ENCODE assay signal across 9 cellular contexts in genomic region chr2:218387369-218388194, GRCh38. TPM values are rescaled to one million over a fixed set of nuclear protein-coding genes. Genes with fewer than 3 reads are reported as not detected.
DNase-seq lines count a peak whose midpoint lies in the region; ATAC-seq lines count a peak whose summit lies in the region.
"Had no signal": no experiment of that assay in that cellular context is flagged by ENCODE, and none has a peak within 500 bp of the region (broad histone marks: within the 10 kb centered on the region; RNA-seq: fewer than 3 reads in every experiment).

No MANE protein-coding gene starts in this region.

- peaks cover 4 to 7% (median 6%) of the 10 kb centered on the region in 7 donors for H3K4me1 Mint-ChIP-seq in naive thymus-derived CD4-positive, alpha-beta T cell

- H3K27ac Mint-ChIP-seq in naive thymus-derived CD4-positive, alpha-beta T cell, result peak overlapping the region in 6 of 9 donors; percentile 31 to 95 (median 68)
- H3K27ac Mint-ChIP-seq: T-helper 1 cell treated with Interleukin-12 subunit alpha and Interleukin-12 subunit beta and Interleukin-4 antibody, amounts not matched to agents 30 μg/mL and 1 μg/mL, for 36 hours had no signal

- H3K36me3 Mint-ChIP-seq in naive thymus-derived CD4-positive, alpha-beta T cell, result no peaks in the 10 kb centered on the region

- WGBS in esophagus, 2 donors, result 22 to 26% methylated on average over 33 to 38 of the region's 38 CpGs

- no peak for DNase-seq in activated CD4-positive, CD25-positive, alpha-beta regulatory T cell treated with anti-CD3 and anti-CD28 coated beads, Interleukin-2, amount 50 U/mL, for 72 hours
- peak; percentile 54 for DNase-seq in RPMI7951 (ENCODE audit: low read depth)
- peak in 6 of 9 donors; percentile 37 to 70 (median 56) for DNase-seq in naive thymus-derived CD4-positive, alpha-beta T cell
- no peak for DNase-seq in activated effector memory CD4-positive, alpha-beta T cell treated with anti-CD3 and anti-CD28 coated beads, Interleukin-2, amount 50 U/mL, for 16 hours
- no peak for DNase-seq in effector CD8-positive, alpha-beta T cell (lab: John Stamatoyannopoulos, UW)

- H3K9me3 Mint-ChIP-seq in naive thymus-derived CD4-positive, alpha-beta T cell, result no peaks in the 10 kb centered on the region
- H3K9me3 Mint-ChIP-seq: T-helper 1 cell treated with Interleukin-12 subunit alpha and Interleukin-12 subunit beta and Interleukin-4 antibody, amounts not matched to agents 30 μg/mL and 1 μg/mL, for 36 hours had no signal

- peak; percentile 44 to 52 for ATAC-seq in activated CD4-positive, CD25-positive, alpha-beta regulatory T cell treated with anti-CD3 and anti-CD28 coated beads, Interleukin-2, amount 50 U/mL, for 24 hours
- ATAC-seq in naive thymus-derived CD4-positive, alpha-beta T cell, result peak; percentile 61
- no peak for ATAC-seq in GM18519 (IDR thresholded peaks at IDR 0.05; ENCODE audit: low FRiP score, unreplicated experiment)

- H3K27me3 Mint-ChIP-seq in naive thymus-derived CD4-positive, alpha-beta T cell, result peaks cover 0 to 12% (median 0%) of the 10 kb centered on the region in 5 donors

- intact Hi-C loops in naive thymus-derived CD4-positive, alpha-beta T cell (cut with micrococcal nuclease), result no loop called here

- POLR2A ChIA-PET in naive thymus-derived CD4-positive, alpha-beta T cell (lab: Charles Lee), result interaction anchor here (1.3 kb wide), 1 partner anchor 17 kb away, joined by 3 read pairs; no protein-coding TSS in a partner anchor

- no peaks in the 10 kb centered on the region for H3K9me3 ChIP-seq in esophagus (ENCODE audit: control insufficient read depth in 2 of 2, insufficient read depth in 1 of 2, low read depth in 1 of 2, low read length in 1 of 2)
- no peaks in the 10 kb centered on the region for H3K9me3 ChIP-seq in naive thymus-derived CD4-positive, alpha-beta T cell (ENCODE audit: control insufficient read depth in 2 of 3, low read length in 3 of 3)

- H3K27me3 ChIP-seq in esophagus (ENCODE audit: control insufficient read depth in 1 of 2, insufficient read depth in 2 of 2, low read length in 2 of 2), result no peaks in the 10 kb centered on the region
- H3K27me3 ChIP-seq in naive thymus-derived CD4-positive, alpha-beta T cell (ENCODE audit: control insufficient read depth in 2 of 2, insufficient read depth in 2 of 2, low read length in 2 of 2), result no peaks in the 10 kb centered on the region

- no peaks in the 10 kb centered on the region for H3K36me3 ChIP-seq in esophagus (ENCODE audit: control insufficient read depth in 2 of 2, insufficient read depth in 2 of 2, low read length in 1 of 2)
- H3K36me3 ChIP-seq in naive thymus-derived CD4-positive, alpha-beta T cell (ENCODE audit: control insufficient read depth in 2 of 3, insufficient read depth in 3 of 3, low read length in 3 of 3), result no peaks in the 10 kb centered on the region

- peak overlapping the region; percentile 11 to 24 for H3K27ac ChIP-seq in esophagus (ENCODE audit: low read depth in 2 of 2, low read length in 1 of 2)
- no peak overlapping the region for H3K27ac ChIP-seq in naive thymus-derived CD4-positive, alpha-beta T cell (ENCODE audit: low read depth, low read length)

- H3K4me3 ChIP-seq in esophagus (ENCODE audit: low read depth in 1 of 2, low read length in 2 of 2), result peak overlapping the region; percentile 2 to 21
- no peak overlapping the region for H3K4me3 ChIP-seq in naive thymus-derived CD4-positive, alpha-beta T cell (ENCODE audit: low read length)

- peaks cover 0 to 10% of the 10 kb centered on the region in 2 donors for H3K4me1 ChIP-seq in esophagus (ENCODE audit: control insufficient read depth in 2 of 2, insufficient read depth in 2 of 2, low read length in 1 of 2)
- no peaks in the 10 kb centered on the region for H3K4me1 ChIP-seq in naive thymus-derived CD4-positive, alpha-beta T cell (ENCODE audit: control insufficient read depth in 2 of 2, insufficient read depth in 2 of 2, low read length in 2 of 2)

- CTCF ChIA-PET in naive thymus-derived CD4-positive, alpha-beta T cell (lab: Charles Lee), result interaction anchor here (0.6 to 1.0 kb wide), 2 partner anchors 28 to 31 kb away, joined by 3 to 5 read pairs; partner anchors contain the start of gene CATIP

- H3K4me3 Mint-ChIP-seq in naive thymus-derived CD4-positive, alpha-beta T cell, result peak overlapping the region; percentile 32 to 72 (median 64)
- H3K4me3 Mint-ChIP-seq: T-helper 1 cell treated with Interleukin-12 subunit alpha and Interleukin-12 subunit beta and Interleukin-4 antibody, amounts not matched to agents 30 μg/mL and 1 μg/mL, for 36 hours had no signal

RNA-seq across cellular contexts. Expression of gene SLC11A1, which starts 5.5 kb away (rescaled TPM):
- under 0.01 and 0.10 TPM in 2 replicates for total RNA-seq in RPMI7951 (2014; rRNA removed; shearing (Covaris generic))
- 1 to 10 TPM; 1.1 to 1.5 TPM for polyA plus RNA-seq in esophagus
- 100 to 1,000 TPM in 1 of 5 experiments, 10 to 100 TPM in 1, 1 to 10 TPM in 2, under 1 TPM in 1; 0.27 to 399 (median 1.9) TPM for total RNA-seq in naive thymus-derived CD4-positive, alpha-beta T cell
- polyA plus RNA-seq in naive thymus-derived CD4-positive, alpha-beta T cell, result under 1 TPM; 0.49 to 0.97 TPM

RNA-seq across cellular contexts. Expression of gene CTDSP1, which starts 12.1 kb away (rescaled TPM):
- total RNA-seq in RPMI7951 (2014; rRNA removed; shearing (Covaris generic)), result 62.4 and 87.2 TPM in 2 replicates
- polyA plus RNA-seq in esophagus, result 10 to 100 TPM; 59.1 to 76.9 TPM
- total RNA-seq in naive thymus-derived CD4-positive, alpha-beta T cell, result 100 to 1,000 TPM; 110 to 219 (median 156) TPM
- polyA plus RNA-seq in naive thymus-derived CD4-positive, alpha-beta T cell, result 10 to 100 TPM; 22.5 TPM

RNA-seq across cellular contexts. Expression of gene CATIP, which starts 30.9 kb away (rescaled TPM):
- total RNA-seq in RPMI7951 (2014; rRNA removed; shearing (Covaris generic)), result not detected in 2 replicates
- polyA plus RNA-seq in esophagus, result not detected
- under 1 TPM in 1 of 5 experiments, not detected in 4; 0.49 TPM for total RNA-seq in naive thymus-derived CD4-positive, alpha-beta T cell
- not detected for polyA plus RNA-seq in naive thymus-derived CD4-positive, alpha-beta T cell

RNA-seq across cellular contexts. Expression of gene VIL1, which starts 31.3 kb away (rescaled TPM):
- not detected in 2 replicates for total RNA-seq in RPMI7951 (2014; rRNA removed; shearing (Covaris generic))
- polyA plus RNA-seq in esophagus, result under 1 TPM; 0.02 to 0.26 TPM
- total RNA-seq in naive thymus-derived CD4-positive, alpha-beta T cell, result under 1 TPM in 3 of 5 experiments, not detected in 2; 0.12 to 0.69 (median 0.22) TPM
- polyA plus RNA-seq in naive thymus-derived CD4-positive, alpha-beta T cell, result under 1 TPM; 0.10 to 0.15 TPM

Comparison
In these comparisons a context has a peak if more than half of its experiments do, and no peak if none do; other contexts are left out.
1. DNase-seq: peak in RPMI7951 (single experiment) and naive thymus-derived CD4-positive, alpha-beta T cell (6 of 9); none in activated CD4-positive, CD25-positive, alpha-beta regulatory T cell treated with anti-CD3 and anti-CD28 coated beads, Interleukin-2, amount 50 U/mL, for 72 hours (single experiment), activated effector memory CD4-positive, alpha-beta T cell treated with anti-CD3 and anti-CD28 coated beads, Interleukin-2, amount 50 U/mL, for 16 hours (single experiment) and effector CD8-positive, alpha-beta T cell (single experiment).